ENCODE assay signal across 20 cellular contexts in the genomic region with DNA sequence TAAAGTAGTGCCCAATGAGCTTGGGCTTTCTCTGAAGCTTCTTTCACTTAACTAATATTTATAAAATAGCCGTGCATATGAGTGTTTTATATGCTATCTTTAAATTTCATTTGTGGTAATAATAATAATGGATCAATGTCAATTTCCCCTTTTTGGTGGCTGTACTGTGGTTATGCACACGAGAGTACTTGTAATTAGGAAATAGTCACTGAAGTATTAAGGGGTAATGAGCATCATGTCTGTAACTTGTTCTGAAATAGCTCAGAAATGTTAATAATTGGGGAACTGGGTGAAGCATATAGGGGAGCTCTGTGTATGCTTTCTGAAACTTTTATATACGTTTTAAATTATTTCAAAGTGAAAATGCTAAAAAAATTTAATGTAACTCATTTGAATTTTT. TPM values are rescaled to one million over a fixed set of nuclear protein-coding genes. Genes with fewer than 3 reads are reported as not detected.
A peak's percentile ranks its signal among the peaks of the same experiment; 100 is the strongest.
DNase-seq lines count a peak whose midpoint lies in the region; ATAC-seq and TF ChIP-seq lines count a peak whose summit lies in the region.
"Had no signal": no experiment of that assay in that cellular context is flagged by ENCODE, and none has a peak within 500 bp of the region (broad histone marks: within the 10 kb centered on the region; RNA-seq: fewer than 3 reads in every experiment).

No MANE protein-coding gene starts in this region.

- no peak overlapping the region for H3K27ac Mint-ChIP-seq in memory B cell
- H3K27ac Mint-ChIP-seq in CD8-positive, alpha-beta T cell = no peak overlapping the region
- H3K27ac Mint-ChIP-seq: CD14-positive monocyte; CD4-positive, alpha-beta memory T cell; CD4-positive, CD25-positive, alpha-beta regulatory T cell had no signal

- no peak overlapping the region for H3K4me3 ChIP-seq in upper lobe of right lung
- H3K4me3 ChIP-seq in CD8-positive, alpha-beta T cell (ENCODE audit: low read depth, low read length) = no peak overlapping the region
- H3K4me3 ChIP-seq: A549, BLaER1 had no signal

- intact Hi-C loops in upper lobe of right lung (cut with DNase I) = no loop called here
- intact Hi-C loops in CD8-positive, alpha-beta T cell (cut with DNase I, micrococcal nuclease) = no loop called here

- H3K36me3 ChIP-seq in upper lobe of right lung = no peaks in the 10 kb centered on the region
- no peaks in the 10 kb centered on the region for H3K36me3 ChIP-seq in CD8-positive, alpha-beta T cell (ENCODE audit: insufficient read depth, low read length)
- H3K36me3 ChIP-seq: BE2C, BLaER1 had no signal

- H3K36me3 Mint-ChIP-seq in memory B cell = no peaks in the 10 kb centered on the region
- no peaks in the 10 kb centered on the region for H3K36me3 Mint-ChIP-seq in CD8-positive, alpha-beta T cell
- H3K36me3 Mint-ChIP-seq: CD14-positive monocyte; CD4-positive, alpha-beta memory T cell; CD4-positive, CD25-positive, alpha-beta regulatory T cell had no signal

- H3K27me3 Mint-ChIP-seq in memory B cell = peaks cover 14% of the 10 kb centered on the region
- H3K27me3 Mint-ChIP-seq in CD8-positive, alpha-beta T cell (ENCODE audit: low read depth) = peaks cover 19% of the 10 kb centered on the region

- TF ChIP-seq CTCF in upper lobe of right lung (IDR thresholded peaks at IDR 0.05) = no peak
- TF ChIP-seq CTCF in CD8-positive, alpha-beta T cell (IDR thresholded peaks at IDR 0.05) = no peak

- H3K9me3 Mint-ChIP-seq in memory B cell = no peaks in the 10 kb centered on the region
- no peaks in the 10 kb centered on the region for H3K9me3 Mint-ChIP-seq in CD8-positive, alpha-beta T cell
- H3K9me3 Mint-ChIP-seq: CD14-positive monocyte; CD4-positive, alpha-beta memory T cell; CD4-positive, CD25-positive, alpha-beta regulatory T cell had no signal

- ATAC-seq in memory B cell (ENCODE audit: low read depth) = peak; percentile 52
- peak; percentile 13 for ATAC-seq in upper lobe of right lung
- no peak for ATAC-seq in CD8-positive, alpha-beta T cell
- ATAC-seq: A549 had no signal

- H3K9me3 ChIP-seq in upper lobe of right lung = no peaks in the 10 kb centered on the region
- H3K9me3 ChIP-seq in CD8-positive, alpha-beta T cell (ENCODE audit: low read length) = no peaks in the 10 kb centered on the region
- H3K9me3 ChIP-seq: A549, BE2C, BLaER1, Caco-2 had no signal

- CTCF ChIA-PET in CD8-positive, alpha-beta T cell (lab: Charles Lee) = interaction anchor here (1.1 to 5.8 kb wide), 5 partner anchors 10 to 75 kb away, joined by 3 to 44 read pairs (median 5); no protein-coding TSS in a partner anchor

- DNase-seq in NOMO-1 treated with DMSO at 0.1 percent for 48 hours (lab: John Stamatoyannopoulos, UW; ENCODE audit: unreplicated experiment) = peak; percentile 10
- no peak for DNase-seq in NOMO-1 treated with dmso at 0.1 percent for 144 hours (lab: John Stamatoyannopoulos, UW; ENCODE audit: unreplicated experiment)
- peak; percentile 59 to 62 for DNase-seq in AML-193 (lab: John Stamatoyannopoulos, UW)
- no peak for DNase-seq in memory B cell (ENCODE audit: low spot score in 2 of 2)
- no peak for DNase-seq in upper lobe of right lung
- DNase-seq in CD8-positive, alpha-beta T cell = no peak
- no peak for DNase-seq in mucosa of gallbladder (ENCODE audit: low spot score)
- DNase-seq: BE2C; C1 segment of cervical spinal cord; Caco-2; Calu3; CD4-positive, alpha-beta memory T cell; CD4-positive, CD25-positive, alpha-beta regulatory T cell; DMS79 treated with DMSO at 0.1 percent for 48 hours; GF-D8 had no signal

- H3K4me3 Mint-ChIP-seq in memory B cell = no peak overlapping the region
- H3K4me3 Mint-ChIP-seq in CD8-positive, alpha-beta T cell = no peak overlapping the region
- H3K4me3 Mint-ChIP-seq: CD4-positive, alpha-beta memory T cell; CD4-positive, CD25-positive, alpha-beta regulatory T cell had no signal

- no peaks in the 10 kb centered on the region for H3K4me1 Mint-ChIP-seq in memory B cell
- no peaks in the 10 kb centered on the region for H3K4me1 Mint-ChIP-seq in CD8-positive, alpha-beta T cell (ENCODE audit: low read depth)
- H3K4me1 Mint-ChIP-seq: CD4-positive, CD25-positive, alpha-beta regulatory T cell had no signal

- H3K4me1 ChIP-seq in upper lobe of right lung = peaks cover 8% of the 10 kb centered on the region
- no peaks in the 10 kb centered on the region for H3K4me1 ChIP-seq in CD8-positive, alpha-beta T cell (ENCODE audit: insufficient read depth, low read length)
- H3K4me1 ChIP-seq: BE2C, BLaER1 had no signal

- POLR2A ChIA-PET in CD8-positive, alpha-beta T cell (lab: Charles Lee) = no interaction called here

- H3K27ac ChIP-seq in upper lobe of right lung = no peak overlapping the region
- no peak overlapping the region for H3K27ac ChIP-seq in CD8-positive, alpha-beta T cell (ENCODE audit: low read depth, low read length)
- H3K27ac ChIP-seq: 22Rv1, A549, BLaER1 had no signal

- H3K27me3 ChIP-seq in upper lobe of right lung = no peaks in the 10 kb centered on the region
- no peaks in the 10 kb centered on the region for H3K27me3 ChIP-seq in CD8-positive, alpha-beta T cell (ENCODE audit: insufficient read depth, low read length)
- H3K27me3 ChIP-seq: BE2C, BLaER1 had no signal

RNA-seq across cellular contexts. Expression of a gene that starts 7.0 kb away (rescaled TPM):
- not detected for total RNA-seq in upper lobe of right lung
- total RNA-seq in CD8-positive, alpha-beta T cell = not detected
- total RNA-seq in mucosa of gallbladder = not detected
- total RNA-seq: A172; Caco-2; Calu3; CD4-positive, alpha-beta memory T cell; CD4-positive, CD25-positive, alpha-beta regulatory T cell had no signal

RNA-seq across cellular contexts. Expression of a gene that starts 8.4 kb away (rescaled TPM):
- total RNA-seq in upper lobe of right lung (not detected), mucosa of gallbladder (22.1 TPM)
- not detected for total RNA-seq in CD8-positive, alpha-beta T cell
- total RNA-seq: A172; Caco-2; Calu3; CD4-positive, alpha-beta memory T cell; CD4-positive, CD25-positive, alpha-beta regulatory T cell had no signal

RNA-seq across cellular contexts. Expression of a gene that starts 16.0 kb away (rescaled TPM):
- total RNA-seq in upper lobe of right lung (not detected), mucosa of gallbladder (0.12 TPM)
- total RNA-seq in CD8-positive, alpha-beta T cell = not detected
- total RNA-seq: A172; Caco-2; Calu3; CD4-positive, alpha-beta memory T cell; CD4-positive, CD25-positive, alpha-beta regulatory T cell had no signal

RNA-seq across cellular contexts. Expression of a gene that starts 19.5 kb away (rescaled TPM):
- total RNA-seq in upper lobe of right lung = 39.2 TPM
- total RNA-seq in CD8-positive, alpha-beta T cell = under 1 TPM; 0.76 to 0.92 TPM
- 124 TPM for total RNA-seq in mucosa of gallbladder

RNA-seq across cellular contexts. Expression of a gene that starts 20.6 kb away (rescaled TPM):
- total RNA-seq in upper lobe of right lung (not detected), mucosa of gallbladder (0.81 TPM)
- not detected for total RNA-seq in CD8-positive, alpha-beta T cell
- total RNA-seq: A172; Caco-2; Calu3; CD4-positive, alpha-beta memory T cell; CD4-positive, CD25-positive, alpha-beta regulatory T cell had no signal

Comparison
In these comparisons a context has a peak if more than half of its experiments do, and no peak if none do; other contexts are left out.
1. DNase-seq: peak in NOMO-1 treated with DMSO at 0.1 percent for 48 hours (single experiment) and AML-193 (2 of 2); none in NOMO-1 treated with dmso at 0.1 percent for 144 hours (single experiment), memory B cell (0 of 2), upper lobe of right lung (single experiment), CD8-positive, alpha-beta T cell (0 of 7) and mucosa of gallbladder (single experiment).
2. RNA of a gene that starts 8.4 kb away (total RNA-seq): 22.1 TPM in mucosa of gallbladder (single experiment); not detected in upper lobe of right lung (single experiment) and not detected in CD8-positive, alpha-beta T cell; every median in the first group is over 10 times any median in the second.